In genomic region chr20:63627129-63627699, GRCh38 we compare ENCODE assay signal across 8 cellular contexts. TPM values are rescaled to one million over a fixed set of nuclear protein-coding genes. Genes with fewer than 3 reads are reported as not detected.
DNase-seq lines count a peak whose midpoint lies in the region; TF ChIP-seq lines count a peak whose summit lies in the region.

No MANE protein-coding gene starts in this region.

- DNase-seq in COR-L47 (lab: John Stamatoyannopoulos, UW) (peak; percentile 94), GM20000 (ENCODE audit: low spot score) (peak; percentile 99), HS-5 (ENCODE audit: low read depth) (peak; percentile 66), NT2/D1 (ENCODE audit: low read depth, low spot score) (peak; percentile 97), endodermal cell (peak; percentile 96), mesothelial cell of epicardium (ENCODE audit: low spot score in 2 of 2, unreplicated experiment in 2 of 2) (peak in 1 of 2 experiments; percentile 97)
- peak; percentile 74 for DNase-seq in activated CD8-positive, alpha-beta memory T cell treated with anti-CD3 and anti-CD28 coated beads, Interleukin-2, amount 50 U/mL, for 24 hours (ENCODE audit: extremely low read depth)
- DNase-seq in stimulated activated CD8-positive, alpha-beta memory T cell treated with anti-CD3 and anti-CD28 coated beads, Interleukin-15, amount 100 ng/mL, for 4 hours (ENCODE audit: low read depth in 2 of 2) = peak; percentile 83 to 89

- H3K4me3 ChIP-seq in NT2/D1 (ENCODE audit: insufficient read length, low read depth) (peak overlapping the region; percentile 100), endodermal cell (ENCODE audit: low read length) (peak overlapping the region; percentile 85)

- peak overlapping the region; percentile 57 for H3K4me3 Mint-ChIP-seq in endodermal cell
- H3K4me3 Mint-ChIP-seq in mesothelial cell of epicardium = peak overlapping the region; percentile 76

- H3K27me3 ChIP-seq in NT2/D1 (ENCODE audit: insufficient read depth, insufficient read length) = no peaks in the 10 kb centered on the region
- H3K27me3 ChIP-seq in endodermal cell (ENCODE audit: control insufficient read depth, insufficient read depth, low read length, poor library complexity, severe bottlenecking) = no peaks in the 10 kb centered on the region

- TF ChIP-seq CTCF in GM20000 (IDR thresholded peaks at IDR 0.05; ENCODE audit: extremely low read depth, missing control alignments) = no peak
- TF ChIP-seq CTCF in endodermal cell (conservative IDR thresholded peaks at IDR 0.05) = no peak
- TF ChIP-seq CTCF in mesothelial cell of epicardium (IDR thresholded peaks at IDR 0.05; ENCODE audit: unreplicated experiment) = no peak

- H3K9me3 Mint-ChIP-seq in endodermal cell = no peaks in the 10 kb centered on the region
- H3K9me3 Mint-ChIP-seq in mesothelial cell of epicardium = no peaks in the 10 kb centered on the region

- H3K27ac Mint-ChIP-seq in endodermal cell = no peak overlapping the region
- H3K27ac Mint-ChIP-seq in mesothelial cell of epicardium = peak overlapping the region; percentile 64

- H3K9me3 ChIP-seq in NT2/D1 (ENCODE audit: insufficient read depth, low read length) = no peaks in the 10 kb centered on the region
- H3K9me3 ChIP-seq in endodermal cell (ENCODE audit: control insufficient read depth, low read length) = no peaks in the 10 kb centered on the region

- H3K36me3 ChIP-seq in NT2/D1 (ENCODE audit: insufficient read depth, insufficient read length, low read length) (peaks cover 2% of the 10 kb centered on the region), endodermal cell (ENCODE audit: control insufficient read depth, insufficient read depth, low read length) (no peaks in the 10 kb centered on the region)

- H3K36me3 Mint-ChIP-seq in endodermal cell (ENCODE audit: low read depth) (peaks cover 9% of the 10 kb centered on the region), mesothelial cell of epicardium (peaks cover 2% of the 10 kb centered on the region)

- H3K9ac ChIP-seq in NT2/D1 (ENCODE audit: insufficient read length, low read depth) (peak overlapping the region; percentile 100), endodermal cell (ENCODE audit: extremely low read depth, low read length, poor library complexity, severe bottlenecking) (peak overlapping the region; percentile 68)

- no peaks in the 10 kb centered on the region for H3K27me3 Mint-ChIP-seq in endodermal cell (ENCODE audit: insufficient read depth)
- no peaks in the 10 kb centered on the region for H3K27me3 Mint-ChIP-seq in mesothelial cell of epicardium (ENCODE audit: low read depth)

- WGBS in endodermal cell (ENCODE audit: insufficient coverage in 1 of 2, insufficient read length in 1 of 2), 2 experiments = 0% methylated on average over 32 to 64 of the region's 64 CpGs

- H3K4me1 Mint-ChIP-seq in endodermal cell (peaks cover 6% of the 10 kb centered on the region), mesothelial cell of epicardium (peaks cover 13% of the 10 kb centered on the region)

- no peak overlapping the region for H3K27ac ChIP-seq in endodermal cell (ENCODE audit: low read depth, low read length)

- peaks cover 6% of the 10 kb centered on the region for H3K4me1 ChIP-seq in NT2/D1 (ENCODE audit: insufficient read depth, insufficient read length)
- H3K4me1 ChIP-seq in endodermal cell (ENCODE audit: control insufficient read depth, insufficient read depth, low read length) = no peaks in the 10 kb centered on the region

RNA-seq across cellular contexts. Expression of gene GMEB2, which starts 0.3 kb away (rescaled TPM):
- total RNA-seq in endodermal cell (10 to 100 TPM; 11.5 to 12.3 TPM), mesothelial cell of epicardium (16.1 to 17.2 TPM (median 17.0 TPM) in 3 replicates)
- polyA plus RNA-seq in endodermal cell (2013, experiment 1 of 2) = 14.3 TPM
- polyA plus RNA-seq in endodermal cell (2013, experiment 2 of 2) = 13.6 TPM

RNA-seq across cellular contexts. Expression of gene STMN3, which starts 26.0 kb away (rescaled TPM):
- total RNA-seq in endodermal cell = 10 to 100 TPM in 1 of 2 donors, 1 to 10 TPM in 1; 6.7 to 18.3 TPM
- polyA plus RNA-seq in endodermal cell (2013, experiment 1 of 2) = 52.0 TPM
- 47.9 TPM for polyA plus RNA-seq in endodermal cell (2013, experiment 2 of 2)
- total RNA-seq in mesothelial cell of epicardium = 29.9 to 34.1 TPM (median 32.1 TPM) in 3 replicates

RNA-seq across cellular contexts. Expression of gene RTEL1, which starts 30.9 kb away (rescaled TPM):
- total RNA-seq in endodermal cell (10 to 100 TPM; 33.9 to 36.7 TPM), mesothelial cell of epicardium (38.7 to 45.2 TPM (median 42.2 TPM) in 3 replicates)
- 17.6 TPM for polyA plus RNA-seq in endodermal cell (2013, experiment 1 of 2)
- polyA plus RNA-seq in endodermal cell (2013, experiment 2 of 2) = 14.2 TPM

RNA-seq across cellular contexts. Expression of gene HELZ2, which starts 53.2 kb away (rescaled TPM):
- 10 to 100 TPM; 34.5 to 37.0 TPM for total RNA-seq in endodermal cell
- 15.5 TPM for polyA plus RNA-seq in endodermal cell (2013, experiment 1 of 2)
- polyA plus RNA-seq in endodermal cell (2013, experiment 2 of 2) = 14.7 TPM
- total RNA-seq in mesothelial cell of epicardium = 35.1 to 44.4 TPM (median 40.0 TPM) in 3 replicates
